In the genomic region with DNA sequence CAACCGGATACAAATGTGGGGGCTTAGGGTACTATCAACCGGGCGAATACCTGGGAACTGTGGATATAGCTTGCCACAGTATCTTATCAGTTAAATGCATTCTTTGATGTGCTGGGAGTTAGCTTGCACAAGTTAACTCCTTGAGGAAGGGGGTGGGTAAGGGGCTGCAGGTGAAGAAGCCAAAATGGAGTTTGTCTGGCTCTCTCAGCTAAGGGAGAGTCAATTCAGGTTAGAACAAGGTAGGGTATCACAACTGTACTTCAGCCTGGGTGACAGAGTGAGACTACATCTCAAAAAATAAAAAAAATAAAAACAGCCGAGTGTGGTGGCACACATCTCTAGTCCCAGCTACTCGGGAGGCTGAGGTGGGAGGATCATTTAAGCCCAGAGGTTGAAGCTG, we compare ENCODE assay signal across 42 cellular contexts. TPM values are rescaled to one million over a fixed set of nuclear protein-coding genes. Genes with fewer than 3 reads are reported as not detected.
"Had no signal": no experiment of that assay in that cellular context is flagged by ENCODE, and none has a peak within 500 bp of the region (broad histone marks: within the 10 kb centered on the region; RNA-seq: fewer than 3 reads in every experiment).

No MANE protein-coding gene starts in this region.

- DNase-seq: activated effector memory CD4-positive, alpha-beta T cell treated with anti-CD3 and anti-CD28 coated beads, Interleukin-2, amount 50 U/mL, for 16 hours; activated effector memory CD4-positive, alpha-beta T cell treated with Interleukin-2 at 50 U/mL for 16 hours; activated gamma-delta T cell; activated gamma-delta T cell treated with Interleukin-2 at 50 U/mL for 16 hours; activated naive CD4-positive, alpha-beta T cell; activated naive CD4-positive, alpha-beta T cell treated with anti-CD3 and anti-CD28 coated beads, Interleukin-2, amount 10 ng/mL, durations not matched to agents 7 days and 5 days; activated naive CD4-positive, alpha-beta T cell treated with anti-CD3 and anti-CD28 coated beads, Interleukin-2, amount 50 U/mL, for 16 hours; activated naive CD4-positive, alpha-beta T cell treated with Interleukin-2 at 50 U/mL for 16 hours; activated naive CD8-positive, alpha-beta T cell treated with anti-CD3 and anti-CD28 coated beads for 36 hours; activated naive CD8-positive, alpha-beta T cell treated with anti-CD3 and anti-CD28 coated beads, Interleukin-2, amount 10 ng/mL, durations not matched to agents 7 days and 5 days; activated naive CD8-positive, alpha-beta T cell treated with anti-CD3 and anti-CD28 coated beads, Interleukin-2, amount 50 U/mL, for 24 hours; activated T-cell treated with anti-CD3 and anti-CD28 coated beads, Interleukin-2, amount 50 U/mL, for 1 hour; activated T-cell treated with anti-CD3 and anti-CD28 coated beads, Interleukin-2, amount 50 U/mL, for 24 hours; activated T-cell treated with anti-CD3 and anti-CD28 coated beads, Interleukin-2, amount 50 U/mL, for 4 hours; activated T-cell treated with anti-CD3 and anti-CD28 coated beads, Interleukin-2, amount 50 U/mL, for 48 hours; adrenal gland; amniotic stem cell; amygdala; anterior cingulate cortex; aorta; body of pancreas; brain microvascular endothelial cell; caudate nucleus; central memory CD4-positive, alpha-beta T cell; cerebellar nuclear complex had no signal

- FAIRE-seq: astrocyte, bronchial epithelial cell had no signal

- H3K4me3 Mint-ChIP-seq: activated naive CD4-positive, alpha-beta T cell treated with anti-CD3 and anti-CD28 coated beads, Interleukin-2, amount 10 ng/mL, durations not matched to agents 7 days and 5 days; activated naive CD4-positive, alpha-beta T cell treated with anti-CD3 and anti-CD28 coated beads, Interleukin-2, amount 50 U/mL, for 24 hours; activated naive CD8-positive, alpha-beta T cell; activated naive CD8-positive, alpha-beta T cell treated with anti-CD3 and anti-CD28 coated beads for 36 hours; activated naive CD8-positive, alpha-beta T cell treated with anti-CD3 and anti-CD28 coated beads, Interleukin-2, amount 10 ng/mL, durations not matched to agents 7 days and 5 days; activated naive CD8-positive, alpha-beta T cell treated with anti-CD3 and anti-CD28 coated beads, Interleukin-2, amount 50 U/mL, for 24 hours; activated T-cell treated with anti-CD3 and anti-CD28 coated beads, Interleukin-2, amount 50 U/mL, for 24 hours; activated T-cell treated with anti-CD3 and anti-CD28 coated beads, Interleukin-2, amount 50 U/mL, for 4 hours; activated T-helper 1 cell treated with anti-CD3 and anti-CD28 coated beads, Interleukin-12 subunit alpha, Interleukin-12 subunit beta, Interleukin-2, Interleukin-4 antibody, amounts not matched to agents 30 ng/mL and 10 ng/mL and 1 ng/mL, durations not matched to agents 14 hours and 24 hours and 36 hours; activated T-helper 17 cell treated with anti-CD3 and anti-CD28 coated beads, Interleukin-2, amount 50 U/mL, for 72 hours; brain; central memory CD8-positive, alpha-beta T cell had no signal

- H3K9me3 Mint-ChIP-seq: activated naive CD4-positive, alpha-beta T cell treated with anti-CD3 and anti-CD28 coated beads, Interleukin-2, amount 50 U/mL, for 24 hours; central memory CD8-positive, alpha-beta T cell had no signal

- H3K36me3 ChIP-seq: adrenal gland, ascending aorta, brain microvascular endothelial cell, breast epithelium, cardiac muscle cell had no signal

- H3K27ac Mint-ChIP-seq: activated naive CD4-positive, alpha-beta T cell treated with anti-CD3 and anti-CD28 coated beads, Interleukin-2, amount 50 U/mL, for 24 hours; activated naive CD8-positive, alpha-beta T cell; activated naive CD8-positive, alpha-beta T cell treated with anti-CD3 and anti-CD28 coated beads for 36 hours; activated naive CD8-positive, alpha-beta T cell treated with anti-CD3 and anti-CD28 coated beads, Interleukin-2, amount 10 ng/mL, durations not matched to agents 7 days and 5 days; activated naive CD8-positive, alpha-beta T cell treated with anti-CD3 and anti-CD28 coated beads, Interleukin-2, amount 50 U/mL, for 24 hours; activated T-cell treated with anti-CD3 and anti-CD28 coated beads, Interleukin-2, amount 50 U/mL, for 24 hours; activated T-helper 1 cell treated with anti-CD3 and anti-CD28 coated beads, Interleukin-12 subunit alpha, Interleukin-12 subunit beta, Interleukin-2, Interleukin-4 antibody, amounts not matched to agents 30 ng/mL and 10 ng/mL and 1 ng/mL, durations not matched to agents 14 hours and 24 hours and 36 hours; activated T-helper 2 cell treated with anti-CD3 and anti-CD28 coated beads, Interferon-gamma antibody, Interleukin-2, Interleukin-4, amounts not matched to agents 10 μg/mL and 5 μg/mL and 100 μg/mL, durations not matched to agents 14 hours and 24 hours and 36 hours; brain had no signal

- ATAC-seq: activated naive CD4-positive, alpha-beta T cell treated with anti-CD3 and anti-CD28 coated beads, Interleukin-2, amount 50 U/mL, for 72 hours; activated naive CD8-positive, alpha-beta T cell treated with anti-CD3 and anti-CD28 coated beads, Interleukin-2, amount 50 U/mL, for 24 hours; activated T-cell treated with anti-CD3 and anti-CD28 coated beads, Interleukin-2, amount 50 U/mL, for 4 hours; activated T-helper 17 cell treated with anti-CD3 and anti-CD28 coated beads, Interleukin-2, amount 50 U/mL, for 72 hours; body of pancreas had no signal

- H3K4me3 ChIP-seq: adrenal gland, ascending aorta, body of pancreas, breast epithelium, cardiac muscle cell had no signal

- H3K4me1 Mint-ChIP-seq: brain had no signal

- H3K27me3 ChIP-seq: adrenal gland, ascending aorta, body of pancreas, brain microvascular endothelial cell, breast epithelium, cardiac muscle cell had no signal

- H3K27me3 Mint-ChIP-seq: activated naive CD4-positive, alpha-beta T cell treated with anti-CD3 and anti-CD28 coated beads, Interleukin-2, amount 50 U/mL, for 24 hours; activated naive CD8-positive, alpha-beta T cell; activated naive CD8-positive, alpha-beta T cell treated with anti-CD3 and anti-CD28 coated beads for 36 hours; activated naive CD8-positive, alpha-beta T cell treated with anti-CD3 and anti-CD28 coated beads, Interleukin-2, amount 50 U/mL, for 24 hours; activated T-cell treated with anti-CD3 and anti-CD28 coated beads, Interleukin-2, amount 50 U/mL, for 24 hours; activated T-helper 17 cell treated with anti-CD3 and anti-CD28 coated beads, Interleukin-2, amount 50 U/mL, for 72 hours; central memory CD8-positive, alpha-beta T cell had no signal

- H3K9me3 ChIP-seq: adrenal gland, ascending aorta, body of pancreas had no signal

- H3K36me3 Mint-ChIP-seq: activated naive CD4-positive, alpha-beta T cell treated with anti-CD3 and anti-CD28 coated beads, Interleukin-2, amount 50 U/mL, for 24 hours; activated naive CD8-positive, alpha-beta T cell treated with anti-CD3 and anti-CD28 coated beads for 36 hours; brain had no signal

- H3K27ac ChIP-seq: adrenal gland, ascending aorta, body of pancreas, brain microvascular endothelial cell, breast epithelium, cardiac muscle cell had no signal

- H3K4me1 ChIP-seq: adrenal gland, ascending aorta, body of pancreas, breast epithelium had no signal

RNA-seq across cellular contexts. Expression of a gene that starts 8.5 kb away (rescaled TPM):
- total RNA-seq: activated T-helper 1 cell treated with anti-CD3 and anti-CD28 coated beads, Interleukin-12 subunit alpha, Interleukin-12 subunit beta, Interleukin-2, Interleukin-4 antibody, amounts not matched to agents 30 ng/mL and 10 ng/mL and 1 ng/mL, durations not matched to agents 14 hours and 24 hours and 36 hours; activated T-helper 2 cell treated with anti-CD3 and anti-CD28 coated beads, Interferon-gamma antibody, Interleukin-2, Interleukin-4, amounts not matched to agents 10 μg/mL and 5 μg/mL and 100 μg/mL, durations not matched to agents 14 hours and 24 hours and 36 hours; adrenal gland; aorta; ascending aorta; astrocyte; body of pancreas; breast epithelium; bronchial epithelial cell; cardiac muscle cell; cardiac septum; cerebellum; chondrocyte had no signal
- polyA plus RNA-seq: adipose tissue, adrenal gland, aorta had no signal

RNA-seq across cellular contexts. Expression of a gene that starts 51.3 kb away (rescaled TPM):
- polyA plus RNA-seq: cardiac muscle cell had no signal
